Comparison of ENCODE assay signal across 9 cellular contexts in genomic region chr9:88781500-88782391, GRCh38.
DNase-seq lines count a peak whose midpoint lies in the region; ATAC-seq and TF ChIP-seq lines count a peak whose summit lies in the region.
"Had no signal": no experiment of that assay in that cellular context is flagged by ENCODE, and none has a peak within 500 bp of the region (broad histone marks: within the 10 kb centered on the region; RNA-seq: fewer than 3 reads in every experiment).

No MANE protein-coding gene starts in this region.

- in situ Hi-C loops in HAP-1 (cut with MboI; ENCODE audit: low sequenced_read_pairs) = no loop called here

- DNase-seq in H4 (ENCODE audit: low spot score) = peak; percentile 50
- peak; percentile 47 to 51 for DNase-seq in SJSA1 (ENCODE audit: low read depth in 1 of 2, low spot score in 2 of 2)
- DNase-seq in fibroblast of villous mesenchyme (ENCODE audit: low read depth) = peak; percentile 92
- peak; percentile 73 for DNase-seq in posterior vena cava (ENCODE audit: low spot score)
- DNase-seq in natural killer cell treated with Interleukin-12 subunit alpha and Interleukin-12 subunit beta and Interleukin-15 and Interleukin-18, amount 100 ng/mL, for 72 hours (ENCODE audit: low spot score) = no peak
- DNase-seq in HAP-1 (ENCODE audit: low spot score in 2 of 2) = no peak
- DNase-seq in colonic mucosa = no peak

- TF ChIP-seq CTCF in fibroblast of villous mesenchyme (IDR thresholded peaks at IDR 0.05; ENCODE audit: insufficient read depth, low read depth, low read length) = peak; percentile 75
- no peak for TF ChIP-seq CTCF in colonic mucosa (IDR thresholded peaks at IDR 0.05)

- H3K27ac ChIP-seq in SJSA1 = peak overlapping the region; percentile 93
- no peak overlapping the region for H3K27ac ChIP-seq in colonic mucosa

- H3K27ac Mint-ChIP-seq in natural killer cell treated with Interleukin-12 subunit alpha and Interleukin-12 subunit beta and Interleukin-15 and Interleukin-18, amount 100 ng/mL, for 72 hours = no peak overlapping the region
- H3K27ac Mint-ChIP-seq: activated naive CD4-positive, alpha-beta T cell treated with anti-CD3 and anti-CD28 coated beads, Interleukin-2, amount 50 U/mL, for 24 hours had no signal

- H3K4me1 ChIP-seq in SJSA1 (replicated peaks) = peaks cover 48% of the 10 kb centered on the region
- H3K4me1 ChIP-seq in HAP-1 = no peaks in the 10 kb centered on the region
- H3K4me1 ChIP-seq in colonic mucosa = no peaks in the 10 kb centered on the region

- H3K27me3 ChIP-seq in SJSA1 (replicated peaks) = no peaks in the 10 kb centered on the region
- H3K27me3 ChIP-seq in HAP-1 (ENCODE audit: low read depth) = no peaks in the 10 kb centered on the region
- H3K27me3 ChIP-seq in colonic mucosa = no peaks in the 10 kb centered on the region

- no peak for ATAC-seq in HG03565 (IDR thresholded peaks at IDR 0.05; ENCODE audit: unreplicated experiment)
- no peak for ATAC-seq in natural killer cell treated with Interleukin-12 subunit alpha and Interleukin-12 subunit beta and Interleukin-15 and Interleukin-18, amount 100 ng/mL, for 72 hours

- H3K36me3 ChIP-seq in SJSA1 (no peaks in the 10 kb centered on the region), HAP-1 (replicated peaks) (no peaks in the 10 kb centered on the region), colonic mucosa (no peaks in the 10 kb centered on the region)

- intact Hi-C loops in posterior vena cava (cut with DNase I) = loop anchor here in 1 of 2 donors (10.0 kb wide), 1 partner anchor 177 kb away; no protein-coding TSS in a partner anchor
- intact Hi-C loops in colonic mucosa (cut with DNase I) = no loop called here

- H3K4me3 ChIP-seq in SJSA1 (no peak overlapping the region), fibroblast of villous mesenchyme (ENCODE audit: low read depth, low read length) (no peak overlapping the region), HAP-1 (no peak overlapping the region), colonic mucosa (no peak overlapping the region)

- no peak overlapping the region for H3K9ac ChIP-seq in colonic mucosa (ENCODE audit: low read depth in 2 of 2, low read length in 2 of 2)

- no peaks in the 10 kb centered on the region for H3K9me3 ChIP-seq in SJSA1 (replicated peaks)
- H3K9me3 ChIP-seq in HAP-1 = no peaks in the 10 kb centered on the region
- H3K9me3 ChIP-seq in colonic mucosa = no peaks in the 10 kb centered on the region

- H3K9me3 Mint-ChIP-seq in natural killer cell treated with Interleukin-12 subunit alpha and Interleukin-12 subunit beta and Interleukin-15 and Interleukin-18, amount 100 ng/mL, for 72 hours = no peaks in the 10 kb centered on the region
- H3K9me3 Mint-ChIP-seq: activated naive CD4-positive, alpha-beta T cell treated with anti-CD3 and anti-CD28 coated beads, Interleukin-2, amount 50 U/mL, for 24 hours had no signal

- H3K36me3 Mint-ChIP-seq in natural killer cell treated with Interleukin-12 subunit alpha and Interleukin-12 subunit beta and Interleukin-15 and Interleukin-18, amount 100 ng/mL, for 72 hours = no peaks in the 10 kb centered on the region
- H3K36me3 Mint-ChIP-seq: activated naive CD4-positive, alpha-beta T cell treated with anti-CD3 and anti-CD28 coated beads, Interleukin-2, amount 50 U/mL, for 24 hours had no signal

- H3K27me3 Mint-ChIP-seq in natural killer cell treated with Interleukin-12 subunit alpha and Interleukin-12 subunit beta and Interleukin-15 and Interleukin-18, amount 100 ng/mL, for 72 hours = peaks cover 11 to 13% of the 10 kb centered on the region in 2 donors

- peaks cover 5 to 8% of the 10 kb centered on the region in 2 donors for H3K4me1 Mint-ChIP-seq in natural killer cell treated with Interleukin-12 subunit alpha and Interleukin-12 subunit beta and Interleukin-15 and Interleukin-18, amount 100 ng/mL, for 72 hours (ENCODE audit: low read depth in 2 of 2)
- H3K4me1 Mint-ChIP-seq: activated naive CD4-positive, alpha-beta T cell treated with anti-CD3 and anti-CD28 coated beads, Interleukin-2, amount 50 U/mL, for 24 hours had no signal

- no peak overlapping the region for H3K4me3 Mint-ChIP-seq in natural killer cell treated with Interleukin-12 subunit alpha and Interleukin-12 subunit beta and Interleukin-15 and Interleukin-18, amount 100 ng/mL, for 72 hours
- H3K4me3 Mint-ChIP-seq: activated naive CD4-positive, alpha-beta T cell treated with anti-CD3 and anti-CD28 coated beads, Interleukin-2, amount 50 U/mL, for 24 hours had no signal

Comparison
In these comparisons a context has a peak if more than half of its experiments do, and no peak if none do; other contexts are left out.
1. DNase-seq: peak in H4 (single experiment), SJSA1 (2 of 2), fibroblast of villous mesenchyme (single experiment) and posterior vena cava (single experiment); none in natural killer cell treated with Interleukin-12 subunit alpha and Interleukin-12 subunit beta and Interleukin-15 and Interleukin-18, amount 100 ng/mL, for 72 hours (single experiment), HAP-1 (0 of 2) and colonic mucosa (single experiment).